ENCODE assay signal across 28 cellular contexts in genomic region chr4:89700766-89701165, GRCh38.
"Had no signal": no experiment of that assay in that cellular context is flagged by ENCODE, and none has a peak within 500 bp of the region (broad histone marks: within the 10 kb centered on the region; RNA-seq: fewer than 3 reads in every experiment).

No MANE protein-coding gene starts in this region.

- H3K9me3 Mint-ChIP-seq: activated CD4-positive, alpha-beta memory T cell treated with anti-CD3 and anti-CD28 coated beads, Interleukin-2, amount 10 ng/mL, durations not matched to agents 7 days and 5 days; activated CD4-positive, alpha-beta T cell treated with anti-CD3 and anti-CD28 coated beads, Interleukin-2, amount 10 ng/mL, durations not matched to agents 7 days and 5 days; activated naive CD4-positive, alpha-beta T cell treated with anti-CD3 and anti-CD28 coated beads, Interleukin-2, amount 10 ng/mL, durations not matched to agents 7 days and 5 days; activated naive CD8-positive, alpha-beta T cell treated with anti-CD3 and anti-CD28 coated beads, Interleukin-2, amount 10 ng/mL, durations not matched to agents 7 days and 5 days; activated T-cell treated with anti-CD3 and anti-CD28 coated beads, Interleukin-2, amount 50 U/mL, for 24 hours; WTC11 had no signal

- H3K27ac ChIP-seq: ascending aorta, esophagus muscularis mucosa, left lung, parathyroid adenoma, psoas muscle, stomach, thyroid gland, upper lobe of right lung had no signal

- ATAC-seq: left lung; mucosa of descending colon; psoas muscle; stimulated activated naive B cell treated with anti-CD40 and anti-IgM and Interleukin-4, amounts not matched to agents 10 μg/mL and 1 μg/mL and 100 μg/mL, for 72 hours; upper lobe of right lung; WTC11 had no signal

- H3K4me3 Mint-ChIP-seq: activated CD4-positive, alpha-beta memory T cell treated with anti-CD3 and anti-CD28 coated beads, Interleukin-2, amount 10 ng/mL, durations not matched to agents 7 days and 5 days; activated CD4-positive, alpha-beta T cell treated with anti-CD3 and anti-CD28 coated beads, Interleukin-2, amount 10 ng/mL, durations not matched to agents 7 days and 5 days; activated naive CD4-positive, alpha-beta T cell treated with anti-CD3 and anti-CD28 coated beads, Interleukin-2, amount 10 ng/mL, durations not matched to agents 7 days and 5 days; activated naive CD8-positive, alpha-beta T cell treated with anti-CD3 and anti-CD28 coated beads, Interleukin-2, amount 10 ng/mL, durations not matched to agents 7 days and 5 days; activated T-cell treated with anti-CD3 and anti-CD28 coated beads, Interleukin-2, amount 50 U/mL, for 24 hours; brain; nephron; stimulated activated naive B cell treated with anti-CD40 and anti-IgM and Interleukin-4, amounts not matched to agents 10 μg/mL and 1 μg/mL and 100 μg/mL, for 72 hours; WTC11 had no signal

- H3K9ac ChIP-seq: parathyroid adenoma had no signal

- H3K36me3 ChIP-seq: ascending aorta, esophagus muscularis mucosa, left lung, stomach, thyroid gland, upper lobe of right lung had no signal

- H3K4me3 ChIP-seq: ascending aorta, esophagus muscularis mucosa, left lung, lung, mucosa of descending colon, psoas muscle, smooth muscle cell, stomach, thyroid gland, upper lobe of right lung had no signal

- H3K27me3 Mint-ChIP-seq: activated naive CD4-positive, alpha-beta T cell treated with anti-CD3 and anti-CD28 coated beads, Interleukin-2, amount 10 ng/mL, durations not matched to agents 7 days and 5 days; brain; stimulated activated naive B cell treated with anti-CD40 and anti-IgM and Interleukin-4, amounts not matched to agents 10 μg/mL and 1 μg/mL and 100 μg/mL, for 72 hours had no signal

- H3K79me2 ChIP-seq: parathyroid adenoma had no signal

- DNase-seq: activated CD4-positive, alpha-beta memory T cell treated with anti-CD3 and anti-CD28 coated beads, Interleukin-2, amount 10 ng/mL, durations not matched to agents 7 days and 5 days; activated CD4-positive, alpha-beta T cell treated with anti-CD3 and anti-CD28 coated beads for 1 hour; activated CD4-positive, alpha-beta T cell treated with anti-CD3 and anti-CD28 coated beads, Interleukin-2, amount 10 ng/mL, durations not matched to agents 7 days and 5 days; activated CD8-positive, alpha-beta memory T cell treated with anti-CD3 and anti-CD28 coated beads, Interleukin-2, amount 50 U/mL, for 48 hours; activated gamma-delta T cell; activated naive CD4-positive, alpha-beta T cell treated with anti-CD3 and anti-CD28 coated beads, Interleukin-2, amount 10 ng/mL, durations not matched to agents 7 days and 5 days; activated naive CD8-positive, alpha-beta T cell treated with anti-CD3 and anti-CD28 coated beads, Interleukin-2, amount 10 ng/mL, durations not matched to agents 7 days and 5 days; activated T-cell treated with anti-CD3 and anti-CD28 coated beads, Interleukin-2, amount 50 U/mL, for 24 hours; foreskin melanocyte; left lung; mucosa of descending colon; nucleus accumbens; psoas muscle; stimulated activated CD4-positive, alpha-beta T cell treated with anti-CD3 and anti-CD28 coated beads, Interleukin-15, amount 100 ng/mL, for 24 hours; stimulated activated CD4-positive, alpha-beta T cell treated with anti-CD3 and anti-CD28 coated beads, Interleukin-2, amount 100 ng/mL, for 24 hours; stimulated activated naive B cell treated with anti-CD40 and anti-IgM and Interleukin-4, amounts not matched to agents 10 μg/mL and 1 μg/mL and 100 μg/mL, for 72 hours; stomach; T-helper 2 cell; thyroid gland; upper lobe of right lung had no signal

- H2AFZ ChIP-seq: parathyroid adenoma had no signal

- H3K27me3 ChIP-seq: ascending aorta, esophagus muscularis mucosa, left lung, stomach, thyroid gland, upper lobe of right lung had no signal

- H3K4me1 ChIP-seq: ascending aorta, esophagus muscularis mucosa, left lung, parathyroid adenoma, psoas muscle, stomach, thyroid gland, upper lobe of right lung had no signal

- H3K27ac Mint-ChIP-seq: activated CD4-positive, alpha-beta memory T cell treated with anti-CD3 and anti-CD28 coated beads, Interleukin-2, amount 10 ng/mL, durations not matched to agents 7 days and 5 days; activated CD4-positive, alpha-beta T cell treated with anti-CD3 and anti-CD28 coated beads, Interleukin-2, amount 10 ng/mL, durations not matched to agents 7 days and 5 days; activated naive CD4-positive, alpha-beta T cell treated with anti-CD3 and anti-CD28 coated beads, Interleukin-2, amount 10 ng/mL, durations not matched to agents 7 days and 5 days; activated naive CD8-positive, alpha-beta T cell treated with anti-CD3 and anti-CD28 coated beads, Interleukin-2, amount 10 ng/mL, durations not matched to agents 7 days and 5 days; activated T-cell treated with anti-CD3 and anti-CD28 coated beads, Interleukin-2, amount 50 U/mL, for 24 hours; brain; stimulated activated naive B cell treated with anti-CD40 and anti-IgM and Interleukin-4, amounts not matched to agents 10 μg/mL and 1 μg/mL and 100 μg/mL, for 72 hours; WTC11 had no signal

- H3K4me2 ChIP-seq: smooth muscle cell had no signal

- H3K4me1 Mint-ChIP-seq: activated CD4-positive, alpha-beta memory T cell treated with anti-CD3 and anti-CD28 coated beads, Interleukin-2, amount 10 ng/mL, durations not matched to agents 7 days and 5 days; activated CD4-positive, alpha-beta T cell treated with anti-CD3 and anti-CD28 coated beads, Interleukin-2, amount 10 ng/mL, durations not matched to agents 7 days and 5 days; activated naive CD4-positive, alpha-beta T cell treated with anti-CD3 and anti-CD28 coated beads, Interleukin-2, amount 10 ng/mL, durations not matched to agents 7 days and 5 days; activated naive CD8-positive, alpha-beta T cell treated with anti-CD3 and anti-CD28 coated beads, Interleukin-2, amount 10 ng/mL, durations not matched to agents 7 days and 5 days; stimulated activated naive B cell treated with anti-CD40 and anti-IgM and Interleukin-4, amounts not matched to agents 10 μg/mL and 1 μg/mL and 100 μg/mL, for 72 hours; WTC11 had no signal

- H3K36me3 Mint-ChIP-seq: activated naive CD4-positive, alpha-beta T cell treated with anti-CD3 and anti-CD28 coated beads, Interleukin-2, amount 10 ng/mL, durations not matched to agents 7 days and 5 days; activated naive CD8-positive, alpha-beta T cell treated with anti-CD3 and anti-CD28 coated beads, Interleukin-2, amount 10 ng/mL, durations not matched to agents 7 days and 5 days; brain; stimulated activated naive B cell treated with anti-CD40 and anti-IgM and Interleukin-4, amounts not matched to agents 10 μg/mL and 1 μg/mL and 100 μg/mL, for 72 hours; WTC11 had no signal

- H3K9me3 ChIP-seq: ascending aorta, esophagus muscularis mucosa, left lung, mucosa of descending colon, psoas muscle, stomach, thyroid gland, upper lobe of right lung had no signal
